10 cellular contexts compared by ENCODE assay signal in genomic region chr9:127556871-127557270, GRCh38. TPM values are rescaled to one million over a fixed set of nuclear protein-coding genes. Genes with fewer than 3 reads are reported as not detected.
DNase-seq lines count a peak whose midpoint lies in the region; ATAC-seq and TF ChIP-seq lines count a peak whose summit lies in the region.
"Had no signal": no experiment of that assay in that cellular context is flagged by ENCODE, and none has a peak within 500 bp of the region (broad histone marks: within the 10 kb centered on the region; RNA-seq: fewer than 3 reads in every experiment).

No MANE protein-coding gene starts in this region.

- H3K4me3 ChIP-seq in right cardiac atrium (ENCODE audit: low read length): no peak overlapping the region
- H3K4me3 ChIP-seq in spleen: no peak overlapping the region

- H3K36me3 ChIP-seq in spleen: peaks cover 0 to 8% (median 0%) of the 10 kb centered on the region in 6 donors

- no peak overlapping the region for H3K4me3 Mint-ChIP-seq in activated CD4-positive, alpha-beta T cell treated with anti-CD3 and anti-CD28 coated beads for 36 hours
- H3K4me3 Mint-ChIP-seq in activated CD4-positive, alpha-beta memory T cell treated with anti-CD3 and anti-CD28 coated beads for 36 hours: no peak overlapping the region

- no peak for DNase-seq in activated CD4-positive, alpha-beta T cell treated with anti-CD3 and anti-CD28 coated beads for 36 hours
- no peak for DNase-seq in activated CD4-positive, alpha-beta T cell treated with anti-CD3 and anti-CD28 coated beads, Interleukin-2, amount 50 U/mL, for 48 hours
- no peak for DNase-seq in activated CD4-positive, alpha-beta memory T cell treated with anti-CD3 and anti-CD28 coated beads for 36 hours
- DNase-seq in right cardiac atrium: peak in 2 of 3 donors; percentile 28 to 38
- DNase-seq in spleen: no peak
- no peak for DNase-seq in NCI-H187 (lab: John Stamatoyannopoulos, UW)
- no peak for DNase-seq in NCI-H2171 (lab: John Stamatoyannopoulos, UW)
- no peak for DNase-seq in stimulated activated naive CD4-positive, alpha-beta T cell treated with Interleukin-2 at 50 U/mL for 16 hours (lab: John Stamatoyannopoulos, UW)
- DNase-seq: NCI-H526 treated with DMSO at 0.1 percent for 48 hours, T-helper 9 cell had no signal

- H3K9me3 ChIP-seq in right cardiac atrium (ENCODE audit: control insufficient read depth, low read length) (no peaks in the 10 kb centered on the region), spleen (no peaks in the 10 kb centered on the region)

- intact Hi-C loops in activated CD4-positive, alpha-beta T cell treated with anti-CD3 and anti-CD28 coated beads for 36 hours (cut with DNase I, micrococcal nuclease): no loop called here
- intact Hi-C loops in activated CD4-positive, alpha-beta memory T cell treated with anti-CD3 and anti-CD28 coated beads for 36 hours (cut with micrococcal nuclease): loop anchor here (2.0 kb wide), 1 partner anchor 14 kb away; no protein-coding TSS in a partner anchor
- intact Hi-C loops in right cardiac atrium (cut with DNase I) (no loop called here), spleen (cut with DNase I; ENCODE audit: low total_unique reads) (no loop called here)

- 66% methylated on average over 4 of the region's 4 CpGs for WGBS in right cardiac atrium
- WGBS in spleen, 5 donors: 49 to 60% (median 53%) methylated on average over 4 of the region's 4 CpGs

- no peaks in the 10 kb centered on the region for H3K9me3 Mint-ChIP-seq in activated CD4-positive, alpha-beta T cell treated with anti-CD3 and anti-CD28 coated beads for 36 hours (ENCODE audit: low read depth)
- no peaks in the 10 kb centered on the region for H3K9me3 Mint-ChIP-seq in activated CD4-positive, alpha-beta memory T cell treated with anti-CD3 and anti-CD28 coated beads for 36 hours

- H3K4me1 ChIP-seq in right cardiac atrium (ENCODE audit: control insufficient read depth, insufficient read depth, low read length) (peaks cover 41% of the 10 kb centered on the region), spleen (peaks cover 34 to 82% (median 60%) of the 10 kb centered on the region in 6 donors)

- ATAC-seq in activated CD4-positive, alpha-beta T cell treated with anti-CD3 and anti-CD28 coated beads for 36 hours: no peak
- ATAC-seq in right cardiac atrium: no peak

- no peaks in the 10 kb centered on the region for H3K27me3 Mint-ChIP-seq in activated CD4-positive, alpha-beta T cell treated with anti-CD3 and anti-CD28 coated beads for 36 hours
- H3K27me3 Mint-ChIP-seq in activated CD4-positive, alpha-beta memory T cell treated with anti-CD3 and anti-CD28 coated beads for 36 hours: no peaks in the 10 kb centered on the region

- no peak for TF ChIP-seq POLR2A in spleen (IDR thresholded peaks at IDR 0.05)

- H3K27me3 ChIP-seq in right cardiac atrium (ENCODE audit: control insufficient read depth, insufficient read depth) (no peaks in the 10 kb centered on the region), spleen (replicated peaks in 1 of 7) (no peaks in the 10 kb centered on the region)

- no peak for TF ChIP-seq CTCF in spleen (IDR thresholded peaks at IDR 0.05 in 8 of 11, conservative IDR thresholded peaks at IDR 0.05 in 3 of 11)

- POLR2A ChIA-PET in activated CD4-positive, alpha-beta T cell treated with anti-CD3 and anti-CD28 coated beads for 36 hours (lab: Charles Lee): no interaction called here
- POLR2A ChIA-PET in activated CD4-positive, alpha-beta memory T cell treated with anti-CD3 and anti-CD28 coated beads for 36 hours (lab: Charles Lee): interaction anchor here (0.7 to 1.5 kb wide), 2 partner anchors 13 to 105 kb away, joined by 3 to 4 read pairs; partner anchors contain the start of genes LRSAM1 and RPL12

- H3K27ac ChIP-seq in right cardiac atrium (ENCODE audit: low read length) (peak overlapping the region; percentile 57), spleen (peak overlapping the region in 6 of 8 donors; percentile 63 to 80 (median 76))

- no peaks in the 10 kb centered on the region for H3K36me3 Mint-ChIP-seq in activated CD4-positive, alpha-beta T cell treated with anti-CD3 and anti-CD28 coated beads for 36 hours (ENCODE audit: low read depth)
- no peaks in the 10 kb centered on the region for H3K36me3 Mint-ChIP-seq in activated CD4-positive, alpha-beta memory T cell treated with anti-CD3 and anti-CD28 coated beads for 36 hours

- H3K4me1 Mint-ChIP-seq in activated CD4-positive, alpha-beta T cell treated with anti-CD3 and anti-CD28 coated beads for 36 hours: peaks cover 30% of the 10 kb centered on the region
- peaks cover 46% of the 10 kb centered on the region for H3K4me1 Mint-ChIP-seq in activated CD4-positive, alpha-beta memory T cell treated with anti-CD3 and anti-CD28 coated beads for 36 hours (ENCODE audit: low read depth)

- peak overlapping the region; percentile 51 for H3K27ac Mint-ChIP-seq in activated CD4-positive, alpha-beta T cell treated with anti-CD3 and anti-CD28 coated beads for 36 hours
- peak overlapping the region; percentile 82 for H3K27ac Mint-ChIP-seq in activated CD4-positive, alpha-beta memory T cell treated with anti-CD3 and anti-CD28 coated beads for 36 hours

- CTCF ChIA-PET in activated CD4-positive, alpha-beta T cell treated with anti-CD3 and anti-CD28 coated beads for 36 hours (lab: Charles Lee): interaction anchor here (0.6 to 1.0 kb wide), 3 partner anchors 52 to 799 kb away, joined by 3 to 4 read pairs (median 3); partner anchors contain the start of gene TOR2A
- CTCF ChIA-PET in activated CD4-positive, alpha-beta memory T cell treated with anti-CD3 and anti-CD28 coated beads for 36 hours (lab: Charles Lee): interaction anchor here (1.3 to 2.7 kb wide), 3 partner anchors 31 to 178 kb away, joined by 3 to 13 read pairs (median 3); partner anchors contain the start of gene TOR2A

RNA-seq across cellular contexts. Expression of gene STXBP1, which starts 55.2 kb away (rescaled TPM):
- total RNA-seq in activated CD4-positive, alpha-beta T cell treated with anti-CD3 and anti-CD28 coated beads for 36 hours: 10 to 100 TPM; 15.9 to 18.1 TPM
- total RNA-seq in activated CD4-positive, alpha-beta memory T cell treated with anti-CD3 and anti-CD28 coated beads for 36 hours: 10 to 100 TPM; 27.3 to 27.8 TPM
- total RNA-seq in right cardiac atrium (10 to 100 TPM; 30.0 to 43.3 (median 41.2) TPM), spleen (10 to 100 TPM; 26.0 to 75.7 (median 38.5) TPM)
- polyA plus RNA-seq in right cardiac atrium (19.4 TPM), spleen (1 to 10 TPM; 4.3 to 7.6 (median 6.0) TPM)

Comparison
In these comparisons a context has a peak if more than half of its experiments do, and no peak if none do; other contexts are left out.
1. DNase-seq: peak in right cardiac atrium (2 of 3); none in activated CD4-positive, alpha-beta T cell treated with anti-CD3 and anti-CD28 coated beads for 36 hours (single experiment), activated CD4-positive, alpha-beta T cell treated with anti-CD3 and anti-CD28 coated beads, Interleukin-2, amount 50 U/mL, for 48 hours (0 of 2), activated CD4-positive, alpha-beta memory T cell treated with anti-CD3 and anti-CD28 coated beads for 36 hours (single experiment), spleen (single experiment), NCI-H187 (0 of 2), NCI-H2171 (single experiment) and stimulated activated naive CD4-positive, alpha-beta T cell treated with Interleukin-2 at 50 U/mL for 16 hours (single experiment).